ENCODE assay signal across 27 cellular contexts in the genomic region with DNA sequence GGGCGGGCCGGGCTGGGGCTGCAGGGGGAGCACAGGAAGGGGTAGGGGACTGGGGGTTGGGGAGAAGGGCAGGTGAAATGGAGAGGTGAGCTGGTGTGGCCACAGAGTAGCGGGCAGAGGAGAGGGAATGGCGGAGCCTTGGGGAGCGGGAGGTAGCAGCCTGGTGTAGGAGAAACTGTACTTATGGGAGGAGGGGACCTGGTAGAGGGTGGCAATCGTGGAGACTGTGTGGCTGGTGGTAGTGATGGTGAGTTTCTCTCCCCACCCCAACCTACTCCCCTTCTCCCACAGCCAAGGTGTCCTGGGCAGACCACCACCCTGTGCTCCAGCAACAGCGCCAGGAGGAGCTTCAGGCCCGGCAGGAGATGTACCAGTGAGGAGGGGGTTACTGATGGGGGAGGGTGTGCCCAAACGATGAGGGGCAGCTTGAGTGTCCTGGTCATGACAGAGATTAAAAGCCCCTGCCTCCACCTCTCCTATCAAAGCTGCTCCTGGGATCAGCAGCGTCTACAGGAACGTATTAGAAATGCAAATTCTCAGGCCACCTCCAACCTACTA. TPM values are rescaled to one million over a fixed set of nuclear protein-coding genes. Genes with fewer than 3 reads are reported as not detected.
DNase-seq lines count a peak whose midpoint lies in the region; ATAC-seq and TF ChIP-seq lines count a peak whose summit lies in the region.
"Had no signal": no experiment of that assay in that cellular context is flagged by ENCODE, and none has a peak within 500 bp of the region (broad histone marks: within the 10 kb centered on the region; RNA-seq: fewer than 3 reads in every experiment).

No MANE protein-coding gene starts in this region.

- H3K14ac ChIP-seq in neuronal stem cell (ENCODE audit: low read length): peak overlapping the region; percentile 17

- no peaks in the 10 kb centered on the region for H3K27me3 ChIP-seq in RWPE2 (ENCODE audit: insufficient read depth, poor library complexity, severe bottlenecking)
- peaks cover 2 to 18% (median 3%) of the 10 kb centered on the region in 3 experiments for H3K27me3 ChIP-seq in neuronal stem cell (ENCODE audit: control insufficient read depth in 3 of 3, insufficient read depth in 3 of 3, low read depth in 1 of 3, low read length in 3 of 3)
- peaks cover 0 to 7% (median 3%) of the 10 kb centered on the region in 4 donors for H3K27me3 ChIP-seq in upper lobe of left lung
- H3K27me3 ChIP-seq: colonic mucosa had no signal

- peak overlapping the region; percentile 31 for H3K4me2 ChIP-seq in neuronal stem cell (ENCODE audit: insufficient read depth, low read length, poor library complexity, severe bottlenecking)

- no peak overlapping the region for H2AFZ ChIP-seq in neuronal stem cell (ENCODE audit: low read length)

- no CpG with 5 or more reads among the region's 11 CpGs for WGBS in neuronal stem cell (ENCODE audit: extremely low coverage in 2 of 2, insufficient read length in 2 of 2, insufficient replicate concordance in 1 of 2), 2 donors
- 53 to 66% methylated on average over 9 to 11 of the region's 11 CpGs for WGBS in upper lobe of left lung, 2 donors

- peak overlapping the region; percentile 44 for H3K9ac ChIP-seq in neuronal stem cell (ENCODE audit: low read depth, low read length, poor library complexity)

- H3K9me3 ChIP-seq in RWPE2 (ENCODE audit: severe bottlenecking) (no peaks in the 10 kb centered on the region), neuronal stem cell (replicated peaks in 1 of 2; ENCODE audit: control insufficient read depth in 2 of 2, insufficient read depth in 1 of 2, low read depth in 1 of 2, low read length in 2 of 2) (peaks cover 0 to 2% of the 10 kb centered on the region in 2 donors), upper lobe of left lung (no peaks in the 10 kb centered on the region)
- H3K9me3 ChIP-seq: colonic mucosa, spleen had no signal

- no peak for TF ChIP-seq CTCF in RWPE2 (IDR thresholded peaks at IDR 0.05; ENCODE audit: poor library complexity, severe bottlenecking)
- no peak for TF ChIP-seq CTCF in epithelial cell of esophagus (IDR thresholded peaks at IDR 0.05; ENCODE audit: insufficient read depth, low read depth, low read length, missing control alignments)
- TF ChIP-seq CTCF in upper lobe of left lung (IDR thresholded peaks at IDR 0.05): no peak

- ATAC-seq in RWPE2 (ENCODE audit: low read depth): no peak
- ATAC-seq in upper lobe of left lung (ENCODE audit: low FRiP score in 2 of 2): peak in 1 of 2 donors; percentile 8
- ATAC-seq in GM21619 (IDR thresholded peaks at IDR 0.05; ENCODE audit: unreplicated experiment): no peak
- ATAC-seq: activated CD4-positive, CD25-positive, alpha-beta regulatory T cell treated with anti-CD3 and anti-CD28 coated beads, Interleukin-2, amount 50 U/mL, for 24 hours had no signal

- H4K91ac ChIP-seq in neuronal stem cell (ENCODE audit: low read depth, low read length, poor library complexity): no peak overlapping the region

- H3K4me1 ChIP-seq in RWPE2 (ENCODE audit: insufficient read depth, poor library complexity, severe bottlenecking) (peaks cover 17% of the 10 kb centered on the region), neuronal stem cell (ENCODE audit: control insufficient read depth in 2 of 2, insufficient read depth in 1 of 2, low read depth in 1 of 2, low read length in 2 of 2) (peaks cover 0 to 5% of the 10 kb centered on the region in 2 donors), upper lobe of left lung (peaks cover 15 to 30% (median 22%) of the 10 kb centered on the region in 4 donors)
- H3K4me1 ChIP-seq: colonic mucosa had no signal

- no peak overlapping the region for H2BK120ac ChIP-seq in neuronal stem cell (ENCODE audit: low read depth, low read length)

- no peak overlapping the region for H3K4me3 ChIP-seq in RWPE2 (ENCODE audit: severe bottlenecking)
- H3K4me3 ChIP-seq in epithelial cell of esophagus (ENCODE audit: low read length): peak overlapping the region; percentile 48
- no peak overlapping the region for H3K4me3 ChIP-seq in neuronal stem cell (ENCODE audit: low read length in 2 of 2)
- H3K4me3 ChIP-seq in upper lobe of left lung: peak overlapping the region in 3 of 4 donors; percentile 43 to 57 (median 51)

- peak overlapping the region; percentile 31 for H3K23ac ChIP-seq in neuronal stem cell (ENCODE audit: low read depth, low read length, poor library complexity)

- no peak overlapping the region for H4K8ac ChIP-seq in neuronal stem cell (ENCODE audit: low read depth, low read length)

- no peaks in the 10 kb centered on the region for H3K79me1 ChIP-seq in neuronal stem cell (ENCODE audit: low read depth, low read length)

- H2BK12ac ChIP-seq in neuronal stem cell (ENCODE audit: low read length): no peak overlapping the region

- no peak overlapping the region for H2BK5ac ChIP-seq in neuronal stem cell (ENCODE audit: low read length)

- no peak overlapping the region for H2AK5ac ChIP-seq in neuronal stem cell (ENCODE audit: low read depth, low read length)

- peak overlapping the region; percentile 70 for H3K27ac ChIP-seq in RWPE2 (ENCODE audit: poor library complexity, severe bottlenecking)
- H3K27ac ChIP-seq in neuronal stem cell (replicated peaks; ENCODE audit: low read length): no peak overlapping the region
- H3K27ac ChIP-seq in upper lobe of left lung: peak overlapping the region; percentile 24 to 96 (median 74)
- H3K27ac ChIP-seq: colonic mucosa had no signal

- no peak for DNase-seq in RWPE2 (ENCODE audit: low spot score)
- no peak for DNase-seq in epithelial cell of esophagus (ENCODE audit: low read depth)
- DNase-seq in neuronal stem cell (ENCODE audit: low spot score): no peak
- no peak for DNase-seq in upper lobe of left lung
- no peak for DNase-seq in NCI-H1092 treated with DMSO at 0.1 percent for 48 hours (lab: John Stamatoyannopoulos, UW)
- DNase-seq in SKM-1 treated with dmso at 0.1 percent for 144 hours (lab: John Stamatoyannopoulos, UW; ENCODE audit: unreplicated experiment): no peak
- DNase-seq in foreskin melanocyte: no peak
- DNase-seq: activated CD4-positive, alpha-beta memory T cell treated with anti-CD3 and anti-CD28 coated beads, Interleukin-2, amount 10 ng/mL, durations not matched to agents 7 days and 5 days; activated effector memory CD4-positive, alpha-beta T cell treated with Interleukin-2 at 50 U/mL for 16 hours; CD4-positive, CD25-positive, alpha-beta regulatory T cell; DMS 273 treated with DMSO at 0.1 percent for 48 hours; hippocampal formation; islet precursor cell; KG1; NCI-H1694 treated with DMSO at 0.1 percent for 48 hours; NCI-H2227 treated with DMSO at 0.1 percent for 48 hours; NCI-H82; Right ventricle myocardium superior; spleen; stimulated activated CD4-positive, alpha-beta T cell treated with anti-CD3 and anti-CD28 coated beads, Interleukin-4, amount 100 ng/mL, for 1 hour had no signal

- no peak overlapping the region for H3K4ac ChIP-seq in neuronal stem cell (ENCODE audit: low read length)

- H3K18ac ChIP-seq in neuronal stem cell (ENCODE audit: low read length): no peak overlapping the region

- no peak overlapping the region for H2BK15ac ChIP-seq in neuronal stem cell (ENCODE audit: low read length)

- no peak for TF ChIP-seq EP300 in upper lobe of left lung (IDR thresholded peaks at IDR 0.05)

- no peaks in the 10 kb centered on the region for H3K36me3 ChIP-seq in RWPE2 (ENCODE audit: low read depth)
- H3K36me3 ChIP-seq in neuronal stem cell (replicated peaks in 1 of 2; ENCODE audit: control insufficient read depth in 2 of 2, insufficient read depth in 2 of 2, low read length in 2 of 2): no peaks in the 10 kb centered on the region
- no peaks in the 10 kb centered on the region for H3K36me3 ChIP-seq in upper lobe of left lung
- H3K36me3 ChIP-seq: colonic mucosa, spleen had no signal

- no peak for TF ChIP-seq POLR2A in upper lobe of left lung (IDR thresholded peaks at IDR 0.05)

RNA-seq across cellular contexts. Expression of a gene that starts 0.8 kb away (rescaled TPM):
- not detected for polyA plus RNA-seq in neuronal stem cell (2013, experiment 1 of 2)
- not detected for polyA plus RNA-seq in neuronal stem cell (2013, experiment 2 of 2)
- 100 to 1,000 TPM in 3 of 6 donors, 10 to 100 TPM in 3; 46.2 to 177 (median 105) TPM for total RNA-seq in upper lobe of left lung
- total RNA-seq: activated CD4-positive, alpha-beta memory T cell treated with anti-CD3 and anti-CD28 coated beads, Interleukin-2, amount 10 ng/mL, durations not matched to agents 7 days and 5 days; CD4-positive, CD25-positive, alpha-beta regulatory T cell; G401; lung microvascular endothelial cell; OCI-LY7; pulmonary artery endothelial cell; Right ventricle myocardium superior had no signal
- polyA plus RNA-seq: CD4-positive, CD25-positive, alpha-beta regulatory T cell had no signal

RNA-seq across cellular contexts. Expression of a gene that starts 37.3 kb away (rescaled TPM):
- 0.14 TPM for polyA plus RNA-seq in neuronal stem cell (2013, experiment 1 of 2)
- polyA plus RNA-seq in neuronal stem cell (2013, experiment 2 of 2): 0.19 TPM
- 1 to 10 TPM in 3 of 6 donors, not detected in 3; 2.6 to 5.0 (median 3.8) TPM for total RNA-seq in upper lobe of left lung
- total RNA-seq: activated CD4-positive, alpha-beta memory T cell treated with anti-CD3 and anti-CD28 coated beads, Interleukin-2, amount 10 ng/mL, durations not matched to agents 7 days and 5 days; CD4-positive, CD25-positive, alpha-beta regulatory T cell; G401; lung microvascular endothelial cell; OCI-LY7; pulmonary artery endothelial cell; Right ventricle myocardium superior had no signal

RNA-seq across cellular contexts. Expression of a gene that starts 47.8 kb away (rescaled TPM):
- 0.33 TPM for polyA plus RNA-seq in neuronal stem cell (2013, experiment 1 of 2)
- polyA plus RNA-seq in neuronal stem cell (2013, experiment 2 of 2): 0.29 TPM
- not detected for total RNA-seq in upper lobe of left lung
- total RNA-seq: CD4-positive, CD25-positive, alpha-beta regulatory T cell; G401; lung microvascular endothelial cell; pulmonary artery endothelial cell; Right ventricle myocardium superior had no signal

Comparison
In these comparisons a context has a peak if more than half of its experiments do, and no peak if none do; other contexts are left out.
1. H3K4me3 ChIP-seq: peak in epithelial cell of esophagus (single experiment) and upper lobe of left lung (3 of 4); none in RWPE2 (single experiment) and neuronal stem cell (0 of 2).